ENCODE assay signal across 10 cellular contexts in genomic region chr13:40539954-40540706, GRCh38.
DNase-seq lines count a peak whose midpoint lies in the region; ATAC-seq and TF ChIP-seq lines count a peak whose summit lies in the region.
"Had no signal": no experiment of that assay in that cellular context is flagged by ENCODE, and none has a peak within 500 bp of the region (broad histone marks: within the 10 kb centered on the region; RNA-seq: fewer than 3 reads in every experiment).

No MANE protein-coding gene starts in this region.

- in situ Hi-C loops in astrocyte of the cerebellum (cut with HindIII; ENCODE audit: low sequenced_read_pairs), result no loop called here

- peaks cover 8% of the 10 kb centered on the region for H3K4me1 Mint-ChIP-seq in activated CD8-positive, alpha-beta T cell treated with anti-CD3 and anti-CD28 coated beads for 36 hours (ENCODE audit: low read depth)
- peaks cover 4% of the 10 kb centered on the region for H3K4me1 Mint-ChIP-seq in activated CD8-positive, alpha-beta T cell treated with anti-CD3 and anti-CD28 coated beads, Interleukin-2, amount 10 ng/mL, durations not matched to agents 7 days and 5 days (ENCODE audit: low read depth)

- H3K36me3 Mint-ChIP-seq in activated CD8-positive, alpha-beta T cell treated with anti-CD3 and anti-CD28 coated beads for 36 hours (ENCODE audit: low read depth), result no peaks in the 10 kb centered on the region
- no peaks in the 10 kb centered on the region for H3K36me3 Mint-ChIP-seq in activated CD8-positive, alpha-beta T cell treated with anti-CD3 and anti-CD28 coated beads, Interleukin-2, amount 10 ng/mL, durations not matched to agents 7 days and 5 days (ENCODE audit: low read depth)

- H3K9me3 ChIP-seq in upper lobe of left lung, result no peaks in the 10 kb centered on the region
- H3K9me3 ChIP-seq: ascending aorta had no signal

- peak overlapping the region; percentile 0 for H3K27ac Mint-ChIP-seq in activated CD8-positive, alpha-beta T cell treated with anti-CD3 and anti-CD28 coated beads for 36 hours
- H3K27ac Mint-ChIP-seq in activated CD8-positive, alpha-beta T cell treated with anti-CD3 and anti-CD28 coated beads, Interleukin-2, amount 10 ng/mL, durations not matched to agents 7 days and 5 days, result no peak overlapping the region

- no peaks in the 10 kb centered on the region for H3K36me3 ChIP-seq in upper lobe of left lung
- H3K36me3 ChIP-seq: ascending aorta had no signal

- H3K27me3 Mint-ChIP-seq in activated CD8-positive, alpha-beta T cell treated with anti-CD3 and anti-CD28 coated beads for 36 hours, result no peaks in the 10 kb centered on the region
- no peaks in the 10 kb centered on the region for H3K27me3 Mint-ChIP-seq in activated CD8-positive, alpha-beta T cell treated with anti-CD3 and anti-CD28 coated beads, Interleukin-2, amount 10 ng/mL, durations not matched to agents 7 days and 5 days (ENCODE audit: low read depth)

- H3K27ac ChIP-seq in upper lobe of left lung, result peak overlapping the region in 3 of 4 donors; percentile 14 to 48 (median 20)

- TF ChIP-seq EP300 in upper lobe of left lung (IDR thresholded peaks at IDR 0.05), result peak in 1 of 4 donors; percentile 10

- intact Hi-C loops in activated CD8-positive, alpha-beta T cell treated with anti-CD3 and anti-CD28 coated beads for 36 hours (cut with micrococcal nuclease), result no loop called here

- peaks cover 6 to 18% (median 11%) of the 10 kb centered on the region in 4 donors for H3K4me1 ChIP-seq in upper lobe of left lung

- 48 to 56% methylated on average over 8 of the region's 8 CpGs for WGBS in upper lobe of left lung, 2 donors

- H3K4me3 ChIP-seq in astrocyte of the cerebellum (ENCODE audit: low read depth, low read length), result no peak overlapping the region
- no peak overlapping the region for H3K4me3 ChIP-seq in upper lobe of left lung
- H3K4me3 ChIP-seq: ascending aorta had no signal

- no peak for DNase-seq in activated CD8-positive, alpha-beta T cell treated with anti-CD3 and anti-CD28 coated beads for 36 hours
- no peak for DNase-seq in activated CD8-positive, alpha-beta T cell treated with anti-CD3 and anti-CD28 coated beads, Interleukin-2, amount 10 ng/mL, durations not matched to agents 7 days and 5 days
- peak; percentile 91 for DNase-seq in astrocyte of the cerebellum (ENCODE audit: low read depth)
- DNase-seq in iPS-NIHi7 (ENCODE audit: extremely low spot score), result peak; percentile 57
- DNase-seq in upper lobe of left lung, result peak in 1 of 2 donors; percentile 50
- DNase-seq in activated naive CD4-positive, alpha-beta T cell treated with anti-CD3 and anti-CD28 coated beads, Interleukin-2, amount 50 U/mL, for 16 hours, result no peak
- no peak for DNase-seq in hypothalamus (lab: John Stamatoyannopoulos, UW)
- DNase-seq: SHP77 treated with DMSO at 0.1 percent for 48 hours had no signal

- H3K9me3 Mint-ChIP-seq in activated CD8-positive, alpha-beta T cell treated with anti-CD3 and anti-CD28 coated beads for 36 hours, result no peaks in the 10 kb centered on the region
- H3K9me3 Mint-ChIP-seq in activated CD8-positive, alpha-beta T cell treated with anti-CD3 and anti-CD28 coated beads, Interleukin-2, amount 10 ng/mL, durations not matched to agents 7 days and 5 days (ENCODE audit: insufficient read depth), result no peaks in the 10 kb centered on the region

- CTCF ChIA-PET in activated CD8-positive, alpha-beta T cell treated with anti-CD3 and anti-CD28 coated beads for 36 hours (lab: Charles Lee), result interaction anchor here (1.0 kb wide), 2 partner anchors 13 to 174 kb away, joined by 3 read pairs; no protein-coding TSS in a partner anchor
- CTCF ChIA-PET in activated CD8-positive, alpha-beta T cell treated with anti-CD3 and anti-CD28 coated beads, Interleukin-2, amount 10 ng/mL, durations not matched to agents 7 days and 5 days (lab: Charles Lee), result interaction anchor here (1.0 kb wide), 1 partner anchor 17 kb away, joined by 3 read pairs; no protein-coding TSS in a partner anchor

- POLR2A ChIA-PET in activated CD8-positive, alpha-beta T cell treated with anti-CD3 and anti-CD28 coated beads for 36 hours (lab: Charles Lee), result interaction anchor here (0.6 to 1.2 kb wide), 3 partner anchors 8 to 73 kb away, joined by 3 read pairs; no protein-coding TSS in a partner anchor
- POLR2A ChIA-PET in activated CD8-positive, alpha-beta T cell treated with anti-CD3 and anti-CD28 coated beads, Interleukin-2, amount 10 ng/mL, durations not matched to agents 7 days and 5 days (lab: Charles Lee), result no interaction called here

- no peak for TF ChIP-seq CTCF in activated CD8-positive, alpha-beta T cell treated with anti-CD3 and anti-CD28 coated beads for 36 hours (IDR thresholded peaks at IDR 0.05)
- no peak for TF ChIP-seq CTCF in astrocyte of the cerebellum (IDR thresholded peaks at IDR 0.05; ENCODE audit: low read depth, low read length, missing control alignments)
- no peak for TF ChIP-seq CTCF in upper lobe of left lung (IDR thresholded peaks at IDR 0.05)

- H3K27me3 ChIP-seq in upper lobe of left lung, result no peaks in the 10 kb centered on the region
- H3K27me3 ChIP-seq: ascending aorta had no signal

- no peak overlapping the region for H3K4me3 Mint-ChIP-seq in activated CD8-positive, alpha-beta T cell treated with anti-CD3 and anti-CD28 coated beads for 36 hours
- H3K4me3 Mint-ChIP-seq in activated CD8-positive, alpha-beta T cell treated with anti-CD3 and anti-CD28 coated beads, Interleukin-2, amount 10 ng/mL, durations not matched to agents 7 days and 5 days, result no peak overlapping the region

- ATAC-seq in activated CD8-positive, alpha-beta T cell treated with anti-CD3 and anti-CD28 coated beads for 36 hours, result no peak
- ATAC-seq in activated CD8-positive, alpha-beta T cell treated with anti-CD3 and anti-CD28 coated beads, Interleukin-2, amount 10 ng/mL, durations not matched to agents 7 days and 5 days, result no peak
- ATAC-seq in upper lobe of left lung (ENCODE audit: low FRiP score in 2 of 2) (peak in 1 of 2 donors; percentile 65), GM18505 (IDR thresholded peaks at IDR 0.05; ENCODE audit: unreplicated experiment) (no peak)

- no peak for TF ChIP-seq POLR2A in upper lobe of left lung (IDR thresholded peaks at IDR 0.05)
- TF ChIP-seq POLR2A in GM18505 (IDR thresholded peaks at IDR 0.05; ENCODE audit: borderline replicate concordance, extremely low read depth, insufficient read depth, insufficient read length), result no peak

Comparison
In these comparisons a context has a peak if more than half of its experiments do, and no peak if none do; other contexts are left out.
1. DNase-seq: peak in astrocyte of the cerebellum (single experiment) and iPS-NIHi7 (single experiment); none in activated CD8-positive, alpha-beta T cell treated with anti-CD3 and anti-CD28 coated beads for 36 hours (single experiment), activated CD8-positive, alpha-beta T cell treated with anti-CD3 and anti-CD28 coated beads, Interleukin-2, amount 10 ng/mL, durations not matched to agents 7 days and 5 days (single experiment), activated naive CD4-positive, alpha-beta T cell treated with anti-CD3 and anti-CD28 coated beads, Interleukin-2, amount 50 U/mL, for 16 hours (single experiment) and hypothalamus (0 of 51).